14 cellular contexts compared by ENCODE assay signal in genomic region chr4:177408023-177408422, GRCh38. TPM values are rescaled to one million over a fixed set of nuclear protein-coding genes. Genes with fewer than 3 reads are reported as not detected.
DNase-seq lines count a peak whose midpoint lies in the region; TF ChIP-seq lines count a peak whose summit lies in the region.
"Had no signal": no experiment of that assay in that cellular context is flagged by ENCODE, and none has a peak within 500 bp of the region (broad histone marks: within the 10 kb centered on the region; RNA-seq: fewer than 3 reads in every experiment).

No MANE protein-coding gene starts in this region.

- no peak overlapping the region for H2AFZ ChIP-seq in trophoblast cell (ENCODE audit: insufficient read depth, low read length, poor library complexity)

- H3K27me3 Mint-ChIP-seq in Calu3 (ENCODE audit: unreplicated experiment) = no peaks in the 10 kb centered on the region

- peaks cover 14% of the 10 kb centered on the region for H3K9me3 Mint-ChIP-seq in Calu3 (ENCODE audit: low read depth, unreplicated experiment)
- H3K9me3 Mint-ChIP-seq: CD8-positive, alpha-beta T cell; HFFc6 had no signal

- H3K27ac ChIP-seq in trophoblast cell (ENCODE audit: low read depth, low read length) = no peak overlapping the region
- H3K27ac ChIP-seq: 22Rv1 had no signal

- H2BK12ac ChIP-seq in trophoblast cell (ENCODE audit: low read length) = no peak overlapping the region

- no peaks in the 10 kb centered on the region for H3K9me3 ChIP-seq in trophoblast cell (ENCODE audit: insufficient read depth, low read depth, low read length)

- intact Hi-C loops in Calu3 (cut with micrococcal nuclease; ENCODE audit: unreplicated experiment) = no loop called here

- DNase-seq in NCI-H1105 treated with DMSO at 0.1 percent for 48 hours (lab: John Stamatoyannopoulos, UW) (peak; percentile 33), NCI-H1105 (lab: John Stamatoyannopoulos, UW) (no peak), NCI-H748 (lab: John Stamatoyannopoulos, UW; ENCODE audit: unreplicated experiment) (peak; percentile 80), trophoblast cell (peak; percentile 11 to 29), Calu3 (no peak), inferior parietal cortex (ENCODE audit: extremely low spot score) (no peak)
- DNase-seq in effector CD4-positive, alpha-beta T cell = no peak
- DNase-seq: CD8-positive, alpha-beta T cell; COR-L47; GF-D8; HCEC 1CT; HFFc6 had no signal

- no peaks in the 10 kb centered on the region for H3K79me2 ChIP-seq in trophoblast cell (ENCODE audit: control insufficient read depth, insufficient read depth, low read length, poor library complexity)

- H3K4me1 Mint-ChIP-seq in Calu3 (ENCODE audit: low read depth, unreplicated experiment) = peaks cover 85% of the 10 kb centered on the region
- H3K4me1 Mint-ChIP-seq: CD14-positive monocyte had no signal

- WGBS in trophoblast cell (ENCODE audit: extremely low coverage, insufficient coverage, insufficient read length) = no CpG with 5 or more reads among the region's 25 CpGs

- H3K4me1 ChIP-seq in trophoblast cell (ENCODE audit: control insufficient read depth in 1 of 2, insufficient read depth in 2 of 2, low read length in 2 of 2) = no peaks in the 10 kb centered on the region

- BruUV-seq in Calu3 (replicated peaks; lab: Mats Ljungman, UMichigan) = no TSS peak

- H4K12ac ChIP-seq in trophoblast cell (ENCODE audit: low read depth, low read length) = no peak overlapping the region

- no peak overlapping the region for H3K18ac ChIP-seq in trophoblast cell (ENCODE audit: low read length)

- H3K4me2 ChIP-seq in trophoblast cell (ENCODE audit: low read length) = no peak overlapping the region

- no peak overlapping the region for H3K27ac Mint-ChIP-seq in Calu3 (ENCODE audit: unreplicated experiment)
- H3K27ac Mint-ChIP-seq: CD8-positive, alpha-beta T cell; HFFc6 had no signal

- no peak overlapping the region for H4K8ac ChIP-seq in trophoblast cell (ENCODE audit: low read depth, low read length)

- no peak overlapping the region for H3K23ac ChIP-seq in trophoblast cell (ENCODE audit: low read length)

- no peak overlapping the region for H3K4ac ChIP-seq in trophoblast cell (ENCODE audit: low read depth, low read length)

- H3K4me3 Mint-ChIP-seq in Calu3 (ENCODE audit: low read depth, unreplicated experiment) = no peak overlapping the region
- H3K4me3 Mint-ChIP-seq: CD14-positive monocyte; CD8-positive, alpha-beta T cell; HFFc6 had no signal

- H4K91ac ChIP-seq in trophoblast cell (ENCODE audit: low read depth, low read length) = no peak overlapping the region

- H2AK5ac ChIP-seq in trophoblast cell (ENCODE audit: low read length) = no peak overlapping the region

- no peak overlapping the region for H2BK120ac ChIP-seq in trophoblast cell (ENCODE audit: insufficient read depth, low read length, poor library complexity)

- peaks cover 3% of the 10 kb centered on the region for H3K36me3 Mint-ChIP-seq in Calu3 (ENCODE audit: insufficient read depth, unreplicated experiment)
- H3K36me3 Mint-ChIP-seq: CD14-positive monocyte; CD8-positive, alpha-beta T cell had no signal

- no peaks in the 10 kb centered on the region for H3K79me1 ChIP-seq in trophoblast cell (ENCODE audit: low read length)

- H3K9ac ChIP-seq in trophoblast cell (ENCODE audit: low read length) = no peak overlapping the region

- no peak overlapping the region for H2BK5ac ChIP-seq in trophoblast cell (ENCODE audit: low read depth, low read length, poor library complexity)

- CTCF ChIA-PET in Calu3 (lab: Charles Lee) = no interaction called here

- no peak for TF ChIP-seq CTCF in Calu3 (IDR thresholded peaks at IDR 0.05; ENCODE audit: unreplicated experiment)

- H3K36me3 ChIP-seq in trophoblast cell (ENCODE audit: control insufficient read depth in 1 of 2, insufficient read depth in 2 of 2, low read length in 2 of 2) = no peaks in the 10 kb centered on the region

- H3K14ac ChIP-seq in trophoblast cell (ENCODE audit: low read length) = no peak overlapping the region

- no peak overlapping the region for H3K4me3 ChIP-seq in trophoblast cell (ENCODE audit: low read depth, low read length)

- no peaks in the 10 kb centered on the region for H3K27me3 ChIP-seq in trophoblast cell (ENCODE audit: insufficient read depth, low read length)

RNA-seq across cellular contexts. Expression of gene AGA, which starts 34.2 kb away (rescaled TPM):
- 7.7 and 8.3 TPM in 2 replicates for polyA plus RNA-seq in trophoblast cell (2013)
- total RNA-seq in Calu3 (2022) = 21.5 and 22.7 TPM in 2 replicates

Comparison
In these comparisons a context has a peak if more than half of its experiments do, and no peak if none do; other contexts are left out.
1. DNase-seq: peak in NCI-H1105 treated with DMSO at 0.1 percent for 48 hours (single experiment), NCI-H748 (single experiment) and trophoblast cell (2 of 2); none in NCI-H1105 (single experiment), effector CD4-positive, alpha-beta T cell (single experiment), Calu3 (single experiment) and inferior parietal cortex (single experiment).